Comparison of ENCODE assay signal across 8 cellular contexts in genomic region chr13:42039457-42039945, GRCh38. TPM values are rescaled to one million over a fixed set of nuclear protein-coding genes. Genes with fewer than 3 reads are reported as not detected.
DNase-seq lines count a peak whose midpoint lies in the region; ATAC-seq and TF ChIP-seq lines count a peak whose summit lies in the region.

No MANE protein-coding gene starts in this region.

- peaks cover 0 to 12% (median 3%) of the 10 kb centered on the region in 11 experiments; a peak in 8 of 22 replicates for H3K9me3 ChIP-seq in BLaER1 treated with 17β-estradiol and CSF1 and Interleukin-3, amounts not matched to agents 10 nM and 100 nM (replicated peaks in 1 of 11)
- H3K9me3 ChIP-seq in endodermal cell (ENCODE audit: control insufficient read depth, low read length): peaks cover 13% of the 10 kb centered on the region
- no peaks in the 10 kb centered on the region for H3K9me3 ChIP-seq in naive thymus-derived CD4-positive, alpha-beta T cell (ENCODE audit: control insufficient read depth in 2 of 3, low read length in 3 of 3)

- peak overlapping the region; percentile 82 to 97 (median 92); a peak in 21 of 22 replicates for H3K27ac ChIP-seq in BLaER1 treated with 17β-estradiol and CSF1 and Interleukin-3, amounts not matched to agents 10 nM and 100 nM
- H3K27ac ChIP-seq in endodermal cell (ENCODE audit: low read depth, low read length): no peak overlapping the region
- peak overlapping the region; percentile 73 for H3K27ac ChIP-seq in naive thymus-derived CD4-positive, alpha-beta T cell (ENCODE audit: low read depth, low read length)

- POLR2A ChIA-PET in naive thymus-derived CD4-positive, alpha-beta T cell (lab: Charles Lee): interaction anchor here (1.0 kb wide), 1 partner anchor 8 kb away, joined by 3 read pairs; no protein-coding TSS in a partner anchor

- H3K9me3 Mint-ChIP-seq in endodermal cell: peaks cover 13% of the 10 kb centered on the region
- H3K9me3 Mint-ChIP-seq in naive thymus-derived CD4-positive, alpha-beta T cell: peaks cover 0 to 13% (median 5%) of the 10 kb centered on the region in 11 donors

- peak overlapping the region; percentile 68 for H3K4me3 Mint-ChIP-seq in endodermal cell
- peak overlapping the region; percentile 83 to 95 (median 90) for H3K4me3 Mint-ChIP-seq in naive thymus-derived CD4-positive, alpha-beta T cell

- H3K4me1 Mint-ChIP-seq in endodermal cell: peaks cover 7% of the 10 kb centered on the region
- H3K4me1 Mint-ChIP-seq in naive thymus-derived CD4-positive, alpha-beta T cell: peaks cover 7 to 22% (median 20%) of the 10 kb centered on the region in 7 donors

- CTCF ChIA-PET in naive thymus-derived CD4-positive, alpha-beta T cell (lab: Charles Lee): no interaction called here

- H3K27ac Mint-ChIP-seq in endodermal cell: peak overlapping the region; percentile 76
- peak overlapping the region; percentile 29 to 91 (median 84) for H3K27ac Mint-ChIP-seq in naive thymus-derived CD4-positive, alpha-beta T cell

- H3K36me3 ChIP-seq in BLaER1 treated with 17β-estradiol and CSF1 and Interleukin-3, amounts not matched to agents 10 nM and 100 nM: peaks cover 0 to 14% (median 7%) of the 10 kb centered on the region in 11 experiments; a peak in 8 of 22 replicates
- H3K36me3 ChIP-seq in endodermal cell (ENCODE audit: control insufficient read depth, insufficient read depth, low read length): no peaks in the 10 kb centered on the region
- no peaks in the 10 kb centered on the region for H3K36me3 ChIP-seq in naive thymus-derived CD4-positive, alpha-beta T cell (ENCODE audit: control insufficient read depth in 2 of 3, insufficient read depth in 3 of 3, low read length in 3 of 3)

- H3K4me3 ChIP-seq in BLaER1 treated with 17β-estradiol and CSF1 and Interleukin-3, amounts not matched to agents 10 nM and 100 nM: peak overlapping the region; percentile 73 to 91 (median 87)
- H3K4me3 ChIP-seq in endodermal cell (ENCODE audit: low read length): peak overlapping the region; percentile 89
- H3K4me3 ChIP-seq in naive thymus-derived CD4-positive, alpha-beta T cell (ENCODE audit: low read length): peak overlapping the region; percentile 70

- peak; percentile 50 for DNase-seq in OCI-M1 (lab: John Stamatoyannopoulos, UW)
- peak; percentile 49 for DNase-seq in endodermal cell
- DNase-seq in naive thymus-derived CD4-positive, alpha-beta T cell: peak in 1 of 9 donors; percentile 3
- DNase-seq in COLO829 (ENCODE audit: low spot score): no peak

- peaks cover 73% of the 10 kb centered on the region for H3K27me3 Mint-ChIP-seq in endodermal cell (ENCODE audit: insufficient read depth)
- H3K27me3 Mint-ChIP-seq in naive thymus-derived CD4-positive, alpha-beta T cell: peaks cover 0 to 52% (median 5%) of the 10 kb centered on the region in 5 donors

- no peaks in the 10 kb centered on the region for H3K36me3 Mint-ChIP-seq in endodermal cell (ENCODE audit: low read depth)
- no peaks in the 10 kb centered on the region for H3K36me3 Mint-ChIP-seq in naive thymus-derived CD4-positive, alpha-beta T cell

- H3K4me2 ChIP-seq in BLaER1 treated with 17β-estradiol and CSF1 and Interleukin-3, amounts not matched to agents 10 nM and 100 nM: peak overlapping the region; percentile 83 to 93 (median 89)

- peaks cover 0 to 15% (median 0%) of the 10 kb centered on the region in 11 experiments; a peak in 6 of 22 replicates for H3K27me3 ChIP-seq in BLaER1 treated with 17β-estradiol and CSF1 and Interleukin-3, amounts not matched to agents 10 nM and 100 nM
- H3K27me3 ChIP-seq in endodermal cell (ENCODE audit: control insufficient read depth, insufficient read depth, low read length, poor library complexity, severe bottlenecking): peaks cover 27% of the 10 kb centered on the region
- H3K27me3 ChIP-seq in naive thymus-derived CD4-positive, alpha-beta T cell (ENCODE audit: control insufficient read depth in 2 of 2, insufficient read depth in 2 of 2, low read length in 2 of 2): no peaks in the 10 kb centered on the region

- H3K4me1 ChIP-seq in BLaER1 treated with 17β-estradiol and CSF1 and Interleukin-3, amounts not matched to agents 10 nM and 100 nM: peaks cover 9 to 37% (median 24%) of the 10 kb centered on the region in 10 experiments
- H3K4me1 ChIP-seq in endodermal cell (ENCODE audit: control insufficient read depth, insufficient read depth, low read length): no peaks in the 10 kb centered on the region
- peaks cover 7 to 8% of the 10 kb centered on the region in 2 donors for H3K4me1 ChIP-seq in naive thymus-derived CD4-positive, alpha-beta T cell (ENCODE audit: control insufficient read depth in 2 of 2, insufficient read depth in 2 of 2, low read length in 2 of 2)

- ATAC-seq in GM21529 (IDR thresholded peaks at IDR 0.05; ENCODE audit: unreplicated experiment) (peak; percentile 3), GM18520 (IDR thresholded peaks at IDR 0.05; ENCODE audit: unreplicated experiment) (no peak), GM21737 (IDR thresholded peaks at IDR 0.05; ENCODE audit: unreplicated experiment) (no peak)
- ATAC-seq in naive thymus-derived CD4-positive, alpha-beta T cell: peak; percentile 6

- no peak for TF ChIP-seq CTCF in endodermal cell (conservative IDR thresholded peaks at IDR 0.05)

- H3K9ac ChIP-seq in BLaER1 treated with 17β-estradiol and CSF1 and Interleukin-3, amounts not matched to agents 10 nM and 100 nM: peak overlapping the region; percentile 90 to 98 (median 91)
- peak overlapping the region; percentile 62 for H3K9ac ChIP-seq in endodermal cell (ENCODE audit: extremely low read depth, low read length, poor library complexity, severe bottlenecking)

- WGBS in endodermal cell (ENCODE audit: insufficient coverage in 1 of 2, insufficient read length in 1 of 2), 2 experiments: 42 to 51% methylated on average over 13 to 14 of the region's 14 CpGs

- intact Hi-C loops in naive thymus-derived CD4-positive, alpha-beta T cell (cut with micrococcal nuclease): loop anchor here in 1 of 2 donors (2.0 kb wide), 1 partner anchor 15 kb away; no protein-coding TSS in a partner anchor

- peaks cover 0 to 35% (median 31%) of the 10 kb centered on the region in 11 experiments; a peak in 16 of 22 replicates for H4K20me1 ChIP-seq in BLaER1 treated with 17β-estradiol and CSF1 and Interleukin-3, amounts not matched to agents 10 nM and 100 nM

RNA-seq across cellular contexts. Expression of gene DGKH, which starts 8.9 kb away (rescaled TPM):
- 10 to 100 TPM in 1 of 2 donors, 1 to 10 TPM in 1; 7.1 to 11.5 TPM for total RNA-seq in endodermal cell
- 3.2 TPM for polyA plus RNA-seq in endodermal cell (2013, experiment 1 of 2)
- 4.0 TPM for polyA plus RNA-seq in endodermal cell (2013, experiment 2 of 2)
- 10 to 100 TPM in 1 of 5 experiments, 1 to 10 TPM in 4; 6.5 to 16.4 (median 7.1) TPM for total RNA-seq in naive thymus-derived CD4-positive, alpha-beta T cell
- 1 to 10 TPM in 1 of 2 donors, under 1 TPM in 1; 0.85 to 1.2 TPM for polyA plus RNA-seq in naive thymus-derived CD4-positive, alpha-beta T cell

Comparison
In these comparisons a context has a peak if more than half of its experiments do, and no peak if none do; other contexts are left out.
1. ATAC-seq: peak in GM21529 (single experiment) and naive thymus-derived CD4-positive, alpha-beta T cell (single experiment); none in GM18520 (single experiment) and GM21737 (single experiment).
2. Peak in every context shown above with its lines, with median percentiles within 50 percentile points of each other: H3K4me3 ChIP-seq.